Comparison of ENCODE assay signal across 21 cellular contexts in the genomic region with DNA sequence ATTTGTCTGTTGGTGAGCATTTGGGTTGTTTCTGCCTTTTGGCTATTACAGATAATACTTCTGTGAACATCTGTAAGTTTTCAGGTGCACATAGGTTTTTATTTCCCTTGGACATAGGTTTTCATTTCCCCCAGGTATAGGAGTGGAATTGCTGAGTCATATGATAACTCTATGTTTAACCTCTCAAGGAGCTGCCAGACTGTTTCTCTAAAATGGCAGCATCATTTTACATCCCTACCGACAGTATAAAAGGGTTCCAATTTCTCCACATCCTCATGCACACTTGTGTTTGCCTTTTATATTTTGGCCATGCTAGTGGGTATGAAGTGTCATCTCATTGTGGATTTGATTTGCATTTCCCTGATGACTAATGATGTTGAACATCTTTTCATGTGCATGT. TPM values are rescaled to one million over a fixed set of nuclear protein-coding genes. Genes with fewer than 3 reads are reported as not detected.
DNase-seq lines count a peak whose midpoint lies in the region; ATAC-seq and TF ChIP-seq lines count a peak whose summit lies in the region.
"Had no signal": no experiment of that assay in that cellular context is flagged by ENCODE, and none has a peak within 500 bp of the region (broad histone marks: within the 10 kb centered on the region; RNA-seq: fewer than 3 reads in every experiment).

No MANE protein-coding gene starts in this region.

- H3K4me1 ChIP-seq in IMR-90 (ENCODE audit: control insufficient read depth, insufficient read depth, low read length) = no peaks in the 10 kb centered on the region
- H3K4me1 ChIP-seq: stomach, upper lobe of right lung had no signal

- H3K36me3 ChIP-seq in IMR-90 (ENCODE audit: control insufficient read depth, insufficient read depth, low read length) = 0 out of 2 replicates have a peak, but pooled peaks cover 2% of the 10 kb centered on the region
- H3K36me3 ChIP-seq: upper lobe of right lung had no signal

- H2AK9ac ChIP-seq in IMR-90 (replicated peaks; ENCODE audit: low read depth, low read length, poor library complexity) = no peak overlapping the region

- no peak overlapping the region for H4K8ac ChIP-seq in IMR-90 (ENCODE audit: low read depth in 2 of 2, low read length in 2 of 2)

- H3K56ac ChIP-seq in IMR-90 (ENCODE audit: extremely low read depth, insufficient read depth, low read length) = no peak overlapping the region

- H4K20me1 ChIP-seq in IMR-90 (ENCODE audit: insufficient read depth, low read length) = no peaks in the 10 kb centered on the region; the same call in 1 of the 2 replicates

- no peak overlapping the region for H2BK15ac ChIP-seq in IMR-90 (ENCODE audit: low read depth, low read length)

- dilution Hi-C loops in IMR-90 (cut with HindIII; ENCODE audit: low sequenced_read_pairs, unreplicated experiment) = no loop called here

- H3K4ac ChIP-seq in IMR-90 (ENCODE audit: low read depth, low read length) = no peak overlapping the region

- no peak for TF ChIP-seq CTCF in IMR-90 (conservative IDR thresholded peaks at IDR 0.05; ENCODE audit: low read depth, low read length)

- H2BK20ac ChIP-seq in IMR-90 (ENCODE audit: low read depth, low read length) = no peak overlapping the region

- no peaks in the 10 kb centered on the region for H3K79me1 ChIP-seq in IMR-90 (ENCODE audit: low read depth in 1 of 2, low read length in 2 of 2)

- intact Hi-C loops in IMR-90 (cut with micrococcal nuclease) = no loop called here

- H3K9ac ChIP-seq in IMR-90 (ENCODE audit: low read depth, low read length) = no peak overlapping the region

- no peak overlapping the region for H3K27ac ChIP-seq in IMR-90 (ENCODE audit: insufficient read depth, low read length)
- no peak overlapping the region for H3K27ac ChIP-seq in caudate nucleus (ENCODE audit: low read depth, low read length)
- H3K27ac ChIP-seq: neutrophil, stomach, upper lobe of right lung had no signal

- no peak for ATAC-seq in IMR-90 (ENCODE audit: low read depth)
- no peak for ATAC-seq in GM19351 (IDR thresholded peaks at IDR 0.05; ENCODE audit: unreplicated experiment)
- no peak for ATAC-seq in GM18511 (IDR thresholded peaks at IDR 0.05; ENCODE audit: unreplicated experiment)
- ATAC-seq: activated CD4-positive, alpha-beta T cell treated with anti-CD3 and anti-CD28 coated beads for 36 hours; upper lobe of right lung had no signal

- no peak overlapping the region for H2AK5ac ChIP-seq in IMR-90 (ENCODE audit: low read depth, low read length)

- no CpG with 5 or more reads among the region's 1 CpG for WGBS in IMR-90 (ENCODE audit: extremely low coverage in 2 of 2, insufficient read length in 1 of 2), 2 experiments

- H3K27me3 ChIP-seq in IMR-90 (ENCODE audit: control insufficient read depth, insufficient read depth, low read length) = peaks cover 2% of the 10 kb centered on the region; the same call in 1 of the 2 replicates
- H3K27me3 ChIP-seq: neutrophil, stomach, upper lobe of right lung had no signal

- no peak overlapping the region for H2BK5ac ChIP-seq in IMR-90 (ENCODE audit: low read depth, low read length, poor library complexity, severe bottlenecking)

- CTCF ChIA-PET in IMR-90 (lab: Yijun Ruan, JAX) = no interaction called here

- no peak for TF ChIP-seq POLR2A in IMR-90 (IDR thresholded peaks at IDR 0.05; ENCODE audit: low read depth, low read length)

- no peak overlapping the region for H3K18ac ChIP-seq in IMR-90 (ENCODE audit: low read depth, low read length)

- H2BK120ac ChIP-seq in IMR-90 (ENCODE audit: low read depth, low read length) = no peak overlapping the region

- H4K91ac ChIP-seq in IMR-90 (ENCODE audit: insufficient read depth, low read depth, low read length) = no peak overlapping the region

- no TSS peak for BruUV-seq in IMR-90 (replicated peaks; lab: Mats Ljungman, UMichigan)

- no peak overlapping the region for H3K4me3 ChIP-seq in IMR-90 (ENCODE audit: insufficient read depth, low read depth, low read length)
- H3K4me3 ChIP-seq: smooth muscle cell, stomach, upper lobe of right lung had no signal

- no peak overlapping the region for H3K23ac ChIP-seq in IMR-90 (ENCODE audit: low read depth, low read length)

- no peak overlapping the region for H4K5ac ChIP-seq in IMR-90 (ENCODE audit: low read depth, low read length)

- H3K14ac ChIP-seq in IMR-90 (replicated peaks; ENCODE audit: low read depth, low read length) = no peak overlapping the region

- in situ Hi-C loops in Caki2 (cut with HindIII; ENCODE audit: low pct_unique_long_range_greater_than_20kb, low sequenced_read_pairs) (no loop called here), IMR-90 (cut with MboI; ENCODE audit: low sequenced_read_pairs) (no loop called here)

- no peaks in the 10 kb centered on the region for H3K9me3 ChIP-seq in IMR-90 (ENCODE audit: control insufficient read depth, insufficient read depth, low read length)
- H3K9me3 ChIP-seq: neutrophil, stomach, upper lobe of right lung had no signal

- no peaks in the 10 kb centered on the region for H3K9me1 ChIP-seq in IMR-90 (ENCODE audit: insufficient read depth, low read length)

- POLR2A ChIA-PET in IMR-90 (lab: Charles Lee; ENCODE audit: unreplicated experiment) = no interaction called here

- no peak overlapping the region for H2AFZ ChIP-seq in IMR-90 (replicated peaks; ENCODE audit: low read length, poor library complexity)

- TF ChIP-seq RAD21 in IMR-90 (IDR thresholded peaks at IDR 0.05; ENCODE audit: low read length) = no peak

- H3K4me2 ChIP-seq in IMR-90 (ENCODE audit: low read depth, low read length) = no peak overlapping the region
- H3K4me2 ChIP-seq: smooth muscle cell had no signal

- peak; percentile 13 for DNase-seq in Caki2 (ENCODE audit: low read depth)
- DNase-seq in DMS53 (lab: John Stamatoyannopoulos, UW) = peak; percentile 82
- no peak for DNase-seq in IMR-90
- DNase-seq in NCI-H526 (lab: John Stamatoyannopoulos, UW) = peak; percentile 31 to 32
- DNase-seq in caudate nucleus (lab: John Stamatoyannopoulos, UW) = no peak
- DNase-seq: activated CD4-positive, alpha-beta T cell treated with anti-CD3 and anti-CD28 coated beads for 36 hours; activated naive CD8-positive, alpha-beta T cell treated with anti-CD3 and anti-CD28 coated beads, Interleukin-2, amount 10 ng/mL, durations not matched to agents 7 days and 5 days; AML-193; effector CD8-positive, alpha-beta T cell; Kasumi-1; mammary epithelial cell; NCI-H1105; NCI-H524 treated with DMSO at 0.1 percent for 48 hours; Right ventricle myocardium superior; stimulated activated CD4-positive, alpha-beta T cell treated with anti-CD3 and anti-CD28 coated beads, Interleukin-4, amount 100 ng/mL, for 24 hours; stomach; upper lobe of right lung had no signal

TF ChIP-seq in IMR-90, 13 proteins besides CTCF, POLR2A, EP300 and RAD21:
- TF ChIP-seq NFE2L2 (IDR thresholded peaks at IDR 0.05; ENCODE audit: low read depth, low read length) = peak; percentile 64
- no peak for TF ChIP-seq RFX5 (IDR thresholded peaks at IDR 0.05; ENCODE audit: low read depth, low read length)

RNA-seq across cellular contexts. Expression of a gene that starts 53.5 kb away (rescaled TPM):
- total RNA-seq in Caki2 (2014; rRNA removed; shearing (Covaris generic); ENCODE audit: low replicate concordance) = 8.7 and 15.4 TPM in 2 replicates
- 5.0 and 6.3 TPM in 2 replicates for total RNA-seq in IMR-90 (2012; rRNA removed)
- polyA plus RNA-seq in IMR-90 (2012; rRNA removed) = 6.4 and 7.1 TPM in 2 replicates
- polyA plus RNA-seq in IMR-90 (2012; cell fraction: cytosol; rRNA removed) = 3.4 and 4.2 TPM in 2 replicates
- 9.1 and 12.5 TPM in 2 replicates for polyA plus RNA-seq in IMR-90 (2012; cell fraction: nucleus; rRNA removed; ENCODE audit: low replicate concordance)

Comparison
In these comparisons a context has a peak if more than half of its experiments do, and no peak if none do; other contexts are left out.
1. DNase-seq: peak in Caki2 (single experiment), DMS53 (single experiment) and NCI-H526 (2 of 2); none in IMR-90 (single experiment) and caudate nucleus (0 of 61).